26 cellular contexts compared by ENCODE assay signal in the genomic region with DNA sequence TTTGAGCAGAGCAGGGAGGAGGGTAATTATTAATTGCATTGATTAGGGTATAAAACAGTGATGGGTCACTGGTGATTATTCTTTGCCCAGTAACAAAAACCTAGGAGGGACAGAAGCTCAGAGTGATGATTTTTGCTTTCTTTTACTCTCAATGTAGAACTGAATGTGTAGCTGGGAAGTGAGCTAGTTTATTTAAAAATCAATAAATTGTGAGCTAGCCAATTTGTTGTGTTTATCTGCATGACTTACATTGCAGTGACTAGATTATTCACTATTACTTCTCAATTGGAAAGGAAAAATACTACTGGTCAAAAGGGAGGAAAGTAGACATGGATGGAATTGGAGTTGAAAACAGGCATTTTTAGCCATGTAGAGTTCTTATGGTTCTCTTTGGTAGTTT.
"Had no signal": no experiment of that assay in that cellular context is flagged by ENCODE, and none has a peak within 500 bp of the region (broad histone marks: within the 10 kb centered on the region; RNA-seq: fewer than 3 reads in every experiment).

No MANE protein-coding gene starts in this region.

- H3K4me1 Mint-ChIP-seq: natural killer cell had no signal

- FAIRE-seq: endometrium, kidney had no signal

- H3K36me3 ChIP-seq: esophagus squamous epithelium, right atrium auricular region, sigmoid colon, transverse colon, upper lobe of right lung, uterus had no signal

- H3K27me3 ChIP-seq: esophagus squamous epithelium, hepatocyte, right atrium auricular region, sigmoid colon, spleen, transverse colon, upper lobe of right lung, uterus had no signal

- DNase-seq: cerebellar nuclear complex; cortex of kidney; effector memory CD8-positive, alpha-beta T cell; erythroblast; esophagus squamous epithelium; foreskin melanocyte; kidney; left cardiac atrium; left ventricle myocardium superior; lower lobe of right lung; natural killer cell; sigmoid colon; spleen; stimulated activated CD4-positive, alpha-beta T cell treated with anti-CD3 and anti-CD28 coated beads, Interleukin-4, amount 100 ng/mL, for 4 hours; transverse colon; upper lobe of right lung; uterus had no signal

- H3K4me1 ChIP-seq: esophagus squamous epithelium, parathyroid adenoma, sigmoid colon, transverse colon, upper lobe of right lung, uterus had no signal

- H3K4me2 ChIP-seq: hepatocyte had no signal

- H3K9me3 Mint-ChIP-seq: effector memory CD8-positive, alpha-beta T cell; natural killer cell; neural crest cell; stimulated activated memory B cell treated with anti-CD40 and anti-IgM and Interleukin-4, amounts not matched to agents 10 μg/mL and 1 μg/mL and 100 μg/mL, for 72 hours; stimulated activated naive CD8-positive, alpha-beta T cell treated with anti-CD3 and anti-CD28 coated beads, Interleukin-15, Interleukin-2, amounts not matched to agents 100 ng/mL and 50 ng/mL, for 24 hours had no signal

- H3K9me3 ChIP-seq: esophagus squamous epithelium, lower lobe of right lung, right atrium auricular region, sigmoid colon, spleen, transverse colon, upper lobe of right lung, uterus had no signal

- H3K4me3 Mint-ChIP-seq: effector memory CD8-positive, alpha-beta T cell; natural killer cell; neural crest cell; stimulated activated memory B cell treated with anti-CD40 and anti-IgM and Interleukin-4, amounts not matched to agents 10 μg/mL and 1 μg/mL and 100 μg/mL, for 72 hours; stimulated activated naive CD8-positive, alpha-beta T cell treated with anti-CD3 and anti-CD28 coated beads, Interleukin-15, Interleukin-2, amounts not matched to agents 100 ng/mL and 50 ng/mL, for 24 hours had no signal

- ATAC-seq: effector memory CD8-positive, alpha-beta T cell; left cardiac atrium; lower lobe of right lung; natural killer cell; stimulated activated memory B cell treated with anti-CD40 and anti-IgM and Interleukin-4, amounts not matched to agents 10 μg/mL and 1 μg/mL and 100 μg/mL, for 72 hours; upper lobe of right lung had no signal

- H2AFZ ChIP-seq: hepatocyte, parathyroid adenoma had no signal

- H3K4me3 ChIP-seq: esophagus squamous epithelium, hepatocyte, lower lobe of right lung, right atrium auricular region, sigmoid colon, skin epidermis, spleen, transverse colon, upper lobe of right lung, uterus had no signal

- H3K9ac ChIP-seq: parathyroid adenoma had no signal

- H3K79me2 ChIP-seq: hepatocyte, parathyroid adenoma had no signal

- H3K27ac ChIP-seq: esophagus squamous epithelium, lower lobe of right lung, parathyroid adenoma, right atrium auricular region, sigmoid colon, skin epidermis, spleen, transverse colon, upper lobe of right lung had no signal

- H3K27me3 Mint-ChIP-seq: effector memory CD8-positive, alpha-beta T cell; progenitor cell of endocrine pancreas; stimulated activated memory B cell treated with anti-CD40 and anti-IgM and Interleukin-4, amounts not matched to agents 10 μg/mL and 1 μg/mL and 100 μg/mL, for 72 hours; stimulated activated naive CD8-positive, alpha-beta T cell treated with anti-CD3 and anti-CD28 coated beads, Interleukin-15, Interleukin-2, amounts not matched to agents 100 ng/mL and 50 ng/mL, for 24 hours had no signal

- H3K27ac Mint-ChIP-seq: natural killer cell; progenitor cell of endocrine pancreas; stimulated activated naive CD8-positive, alpha-beta T cell treated with anti-CD3 and anti-CD28 coated beads, Interleukin-15, Interleukin-2, amounts not matched to agents 100 ng/mL and 50 ng/mL, for 24 hours had no signal
